8 cellular contexts compared by ENCODE assay signal in the genomic region with DNA sequence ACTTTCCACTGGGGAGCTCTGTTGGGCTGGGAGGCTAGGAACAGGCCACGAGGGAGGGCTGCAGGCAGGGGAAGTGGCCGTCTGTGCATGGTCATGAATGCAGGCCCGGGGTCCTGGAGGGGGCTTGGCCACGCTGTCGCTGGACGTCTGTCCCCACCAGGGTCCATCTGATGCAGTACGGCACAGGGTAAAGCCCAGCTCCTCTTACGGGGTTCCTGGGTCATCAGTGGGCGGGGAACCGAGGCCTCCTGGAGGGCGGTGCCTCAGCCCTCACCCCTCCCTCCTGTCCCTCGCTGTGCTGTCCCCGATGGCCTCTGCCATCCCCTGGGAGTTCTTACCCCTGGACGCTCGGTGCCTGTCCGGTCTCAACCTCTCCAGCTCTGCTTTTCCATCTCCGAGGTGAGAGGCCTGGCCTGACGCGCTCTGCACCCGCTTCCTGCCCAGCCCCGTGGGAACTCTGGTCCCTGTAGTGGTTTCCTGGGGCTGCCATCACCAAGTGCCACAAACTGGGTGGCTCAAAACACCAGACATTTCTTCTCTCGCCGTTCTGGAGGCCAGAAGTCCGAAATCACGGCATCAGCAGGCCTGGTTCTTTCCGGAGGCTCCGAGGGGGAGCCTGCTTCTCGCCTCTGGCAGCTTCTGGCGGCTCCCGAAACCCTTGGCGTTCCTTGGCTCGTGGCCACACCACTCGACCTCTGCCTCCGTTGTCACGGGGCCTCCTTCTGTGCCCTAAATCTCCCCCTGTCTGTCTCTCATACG.
DNase-seq lines count a peak whose midpoint lies in the region; ATAC-seq and TF ChIP-seq lines count a peak whose summit lies in the region.

No MANE protein-coding gene starts in this region.

- H3F3A ChIP-seq in GM23338 (replicated peaks; ENCODE audit: low read depth): no peaks in the 10 kb centered on the region

- peaks cover 53% of the 10 kb centered on the region for H3K4me1 Mint-ChIP-seq in central memory CD8-positive, alpha-beta T cell
- H3K4me1 Mint-ChIP-seq in GM23338: peaks cover 29% of the 10 kb centered on the region

- H3K9me3 Mint-ChIP-seq in central memory CD8-positive, alpha-beta T cell: no peaks in the 10 kb centered on the region
- H3K9me3 Mint-ChIP-seq in GM23338: no peaks in the 10 kb centered on the region; the same call in 2 of the 3 replicates

- H3K4me2 ChIP-seq in GM23338: no peak overlapping the region

- H4K20me1 ChIP-seq in GM23338 (replicated peaks; ENCODE audit: insufficient read depth): peaks cover 9% of the 10 kb centered on the region

- H3K9ac ChIP-seq in HUES48 (ENCODE audit: low read depth, low read length): no peak overlapping the region

- TF ChIP-seq CTCF in GM23338 (conservative IDR thresholded peaks at IDR 0.05; ENCODE audit: low read depth in 2 of 2): no peak

- H3K27me3 ChIP-seq in HUES48 (ENCODE audit: control insufficient read depth, insufficient read depth, low read length): no peaks in the 10 kb centered on the region
- no peaks in the 10 kb centered on the region for H3K27me3 ChIP-seq in GM23338 (ENCODE audit: insufficient read depth)

- peak overlapping the region; percentile 56 for H3K4me3 Mint-ChIP-seq in central memory CD8-positive, alpha-beta T cell
- H3K4me3 Mint-ChIP-seq in GM23338: no peak overlapping the region; the same call in 2 of the 3 replicates

- H3K4me3 ChIP-seq in HUES48 (ENCODE audit: low read depth, low read length) (no peak overlapping the region), GM23338 (no peak overlapping the region)

- no peaks in the 10 kb centered on the region for H3K9me2 ChIP-seq in GM23338 (ENCODE audit: insufficient read depth)

- H3K27ac Mint-ChIP-seq in central memory CD8-positive, alpha-beta T cell (ENCODE audit: low read depth): no peak overlapping the region
- no peak overlapping the region for H3K27ac Mint-ChIP-seq in GM23338

- H3K79me2 ChIP-seq in GM23338 (replicated peaks; ENCODE audit: insufficient read depth): peaks cover 14% of the 10 kb centered on the region; the same call in 1 of the 2 replicates

- H3K36me3 ChIP-seq in HUES48 (ENCODE audit: control insufficient read depth, insufficient read depth, low read length) (no peaks in the 10 kb centered on the region), GM23338 (ENCODE audit: insufficient read depth) (no peaks in the 10 kb centered on the region)

- H3K4me1 ChIP-seq in HUES48 (ENCODE audit: control insufficient read depth, insufficient read depth, low read length) (peaks cover 4% of the 10 kb centered on the region; the same call in 1 of the 2 replicates), GM23338 (ENCODE audit: insufficient read depth) (peaks cover 5% of the 10 kb centered on the region; the same call in 1 of the 2 replicates)

- DNase-seq in AG20443 (ENCODE audit: low spot score) (peak; percentile 35), mucosa of gallbladder (ENCODE audit: low spot score) (peak; percentile 24), NCI-H774 (lab: John Stamatoyannopoulos, UW) (no peak), GM23338 (ENCODE audit: low spot score) (no peak), DMS153 treated with DMSO at 0.1 percent for 48 hours (lab: John Stamatoyannopoulos, UW; ENCODE audit: unreplicated experiment) (no peak), activated T-cell treated with anti-CD3 and anti-CD28 coated beads for 4 hours (no peak)
- no peak for DNase-seq in central memory CD8-positive, alpha-beta T cell (ENCODE audit: low spot score in 2 of 2)

- no peak for ATAC-seq in central memory CD8-positive, alpha-beta T cell (replicated peaks; ENCODE audit: extremely low read depth, poor library complexity, severe bottlenecking)
- ATAC-seq in GM23338: no peak

- no peak overlapping the region for H2AFZ ChIP-seq in GM23338

- peaks cover 2% of the 10 kb centered on the region for H3K36me3 Mint-ChIP-seq in central memory CD8-positive, alpha-beta T cell (ENCODE audit: insufficient read depth)
- H3K36me3 Mint-ChIP-seq in GM23338 (ENCODE audit: low read depth): no peaks in the 10 kb centered on the region; the same call in 2 of the 3 replicates

- no peaks in the 10 kb centered on the region for H3K27me3 Mint-ChIP-seq in central memory CD8-positive, alpha-beta T cell
- H3K27me3 Mint-ChIP-seq in GM23338 (ENCODE audit: insufficient read depth, low read depth, poor library complexity): peaks cover 6% of the 10 kb centered on the region

- no peaks in the 10 kb centered on the region for H3K9me3 ChIP-seq in HUES48 (ENCODE audit: control insufficient read depth, insufficient read depth, low read length)

- H3K27ac ChIP-seq in HUES48 (ENCODE audit: low read depth, low read length) (peak overlapping the region; percentile 91), GM23338 (ENCODE audit: low read depth) (no peak overlapping the region)

TF ChIP-seq in GM23338, 12 proteins besides CTCF, POLR2A, EP300 and RAD21:
- TF ChIP-seq EZH2phosphoT487 (IDR thresholded peaks at IDR 0.05; ENCODE audit: unreplicated experiment) (no peak), STAT1 (IDR thresholded peaks at IDR 0.05; ENCODE audit: unreplicated experiment) (no peak), EZH2 (IDR thresholded peaks at IDR 0.05; ENCODE audit: low read depth, unreplicated experiment) (no peak)
- TF ChIP-seq, protein P1, sequence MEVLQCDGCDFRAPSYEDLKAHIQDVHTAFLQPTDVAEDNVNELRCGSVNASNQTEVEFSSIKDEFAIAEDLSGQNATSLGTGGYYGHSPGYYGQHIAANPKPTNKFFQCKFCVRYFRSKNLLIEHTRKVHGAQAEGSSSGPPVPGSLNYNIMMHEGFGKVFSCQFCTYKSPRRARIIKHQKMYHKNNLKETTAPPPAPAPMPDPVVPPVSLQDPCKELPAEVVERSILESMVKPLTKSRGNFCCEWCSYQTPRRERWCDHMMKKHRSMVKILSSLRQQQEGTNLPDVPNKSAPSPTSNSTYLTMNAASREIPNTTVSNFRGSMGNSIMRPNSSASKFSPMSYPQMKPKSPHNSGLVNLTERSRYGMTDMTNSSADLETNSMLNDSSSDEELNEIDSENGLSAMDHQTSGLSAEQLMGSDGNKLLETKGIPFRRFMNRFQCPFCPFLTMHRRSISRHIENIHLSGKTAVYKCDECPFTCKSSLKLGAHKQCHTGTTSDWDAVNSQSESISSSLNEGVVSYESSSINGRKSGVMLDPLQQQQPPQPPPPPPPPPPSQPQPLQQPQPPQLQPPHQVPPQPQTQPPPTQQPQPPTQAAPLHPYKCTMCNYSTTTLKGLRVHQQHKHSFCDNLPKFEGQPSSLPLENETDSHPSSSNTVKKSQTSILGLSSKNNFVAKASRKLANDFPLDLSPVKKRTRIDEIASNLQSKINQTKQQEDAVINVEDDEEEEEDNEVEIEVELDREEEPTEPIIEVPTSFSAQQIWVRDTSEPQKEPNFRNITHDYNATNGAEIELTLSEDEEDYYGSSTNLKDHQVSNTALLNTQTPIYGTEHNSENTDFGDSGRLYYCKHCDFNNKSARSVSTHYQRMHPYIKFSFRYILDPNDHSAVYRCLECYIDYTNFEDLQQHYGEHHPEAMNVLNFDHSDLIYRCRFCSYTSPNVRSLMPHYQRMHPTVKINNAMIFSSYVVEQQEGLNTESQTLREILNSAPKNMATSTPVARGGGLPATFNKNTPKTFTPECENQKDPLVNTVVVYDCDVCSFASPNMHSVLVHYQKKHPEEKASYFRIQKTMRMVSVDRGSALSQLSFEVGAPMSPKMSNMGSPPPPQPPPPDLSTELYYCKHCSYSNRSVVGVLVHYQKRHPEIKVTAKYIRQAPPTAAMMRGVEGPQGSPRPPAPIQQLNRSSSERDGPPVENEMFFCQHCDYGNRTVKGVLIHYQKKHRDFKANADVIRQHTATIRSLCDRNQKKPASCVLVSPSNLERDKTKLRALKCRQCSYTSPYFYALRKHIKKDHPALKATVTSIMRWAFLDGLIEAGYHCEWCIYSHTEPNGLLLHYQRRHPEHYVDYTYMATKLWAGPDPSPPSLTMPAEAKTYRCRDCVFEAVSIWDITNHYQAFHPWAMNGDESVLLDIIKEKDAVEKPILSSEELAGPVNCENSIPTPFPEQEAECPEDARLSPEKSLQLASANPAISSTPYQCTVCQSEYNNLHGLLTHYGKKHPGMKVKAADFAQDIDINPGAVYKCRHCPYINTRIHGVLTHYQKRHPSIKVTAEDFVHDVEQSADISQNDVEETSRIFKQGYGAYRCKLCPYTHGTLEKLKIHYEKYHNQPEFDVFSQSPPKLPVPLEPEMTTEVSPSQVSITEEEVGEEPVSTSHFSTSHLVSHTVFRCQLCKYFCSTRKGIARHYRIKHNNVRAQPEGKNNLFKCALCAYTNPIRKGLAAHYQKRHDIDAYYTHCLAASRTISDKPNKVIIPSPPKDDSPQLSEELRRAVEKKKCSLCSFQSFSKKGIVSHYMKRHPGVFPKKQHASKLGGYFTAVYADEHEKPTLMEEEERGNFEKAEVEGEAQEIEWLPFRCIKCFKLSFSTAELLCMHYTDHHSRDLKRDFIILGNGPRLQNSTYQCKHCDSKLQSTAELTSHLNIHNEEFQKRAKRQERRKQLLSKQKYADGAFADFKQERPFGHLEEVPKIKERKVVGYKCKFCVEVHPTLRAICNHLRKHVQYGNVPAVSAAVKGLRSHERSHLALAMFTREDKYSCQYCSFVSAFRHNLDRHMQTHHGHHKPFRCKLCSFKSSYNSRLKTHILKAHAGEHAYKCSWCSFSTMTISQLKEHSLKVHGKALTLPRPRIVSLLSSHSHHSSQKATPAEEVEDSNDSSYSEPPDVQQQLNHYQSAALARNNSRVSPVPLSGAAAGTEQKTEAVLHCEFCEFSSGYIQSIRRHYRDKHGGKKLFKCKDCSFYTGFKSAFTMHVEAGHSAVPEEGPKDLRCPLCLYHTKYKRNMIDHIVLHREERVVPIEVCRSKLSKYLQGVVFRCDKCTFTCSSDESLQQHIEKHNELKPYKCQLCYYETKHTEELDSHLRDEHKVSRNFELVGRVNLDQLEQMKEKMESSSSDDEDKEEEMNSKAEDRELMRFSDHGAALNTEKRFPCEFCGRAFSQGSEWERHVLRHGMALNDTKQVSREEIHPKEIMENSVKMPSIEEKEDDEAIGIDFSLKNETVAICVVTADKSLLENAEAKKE (CRISPR knock-in tag; IDR thresholded peaks at IDR 0.05): no peak
- TF ChIP-seq, protein P2, sequence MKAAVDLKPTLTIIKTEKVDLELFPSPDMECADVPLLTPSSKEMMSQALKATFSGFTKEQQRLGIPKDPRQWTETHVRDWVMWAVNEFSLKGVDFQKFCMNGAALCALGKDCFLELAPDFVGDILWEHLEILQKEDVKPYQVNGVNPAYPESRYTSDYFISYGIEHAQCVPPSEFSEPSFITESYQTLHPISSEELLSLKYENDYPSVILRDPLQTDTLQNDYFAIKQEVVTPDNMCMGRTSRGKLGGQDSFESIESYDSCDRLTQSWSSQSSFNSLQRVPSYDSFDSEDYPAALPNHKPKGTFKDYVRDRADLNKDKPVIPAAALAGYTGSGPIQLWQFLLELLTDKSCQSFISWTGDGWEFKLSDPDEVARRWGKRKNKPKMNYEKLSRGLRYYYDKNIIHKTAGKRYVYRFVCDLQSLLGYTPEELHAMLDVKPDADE (IDR thresholded peaks at IDR 0.05): no peak

Comparison
In these comparisons a context has a peak if more than half of its experiments do, and no peak if none do; other contexts are left out.
1. DNase-seq: peak in AG20443 (single experiment) and mucosa of gallbladder (single experiment); none in central memory CD8-positive, alpha-beta T cell (0 of 2), NCI-H774 (single experiment), GM23338 (single experiment), DMS153 treated with DMSO at 0.1 percent for 48 hours (single experiment) and activated T-cell treated with anti-CD3 and anti-CD28 coated beads for 4 hours (single experiment).